ENCODE assay signal across 19 cellular contexts in genomic region chr6:138600726-138601125, GRCh38.
DNase-seq lines count a peak whose midpoint lies in the region; ATAC-seq, FAIRE-seq and TF ChIP-seq lines count a peak whose summit lies in the region.
"Had no signal": no experiment of that assay in that cellular context is flagged by ENCODE, and none has a peak within 500 bp of the region (broad histone marks: within the 10 kb centered on the region; RNA-seq: fewer than 3 reads in every experiment).

No MANE protein-coding gene starts in this region.

- ATAC-seq in IMR-90 (ENCODE audit: low read depth) (peak; percentile 59), HG02642 (IDR thresholded peaks at IDR 0.05; ENCODE audit: poor library complexity, unreplicated experiment) (no peak), HG02763 (IDR thresholded peaks at IDR 0.05; ENCODE audit: unreplicated experiment) (no peak)
- ATAC-seq: activated CD4-positive, alpha-beta T cell treated with anti-CD3 and anti-CD28 coated beads for 36 hours; SK-N-SH treated with all-trans-retinoic acid at 6 μM for 48 hours; stimulated activated naive B cell treated with anti-CD40 and anti-IgM and Interleukin-4, amounts not matched to agents 10 μg/mL and 1 μg/mL and 100 μg/mL, for 72 hours had no signal

- POLR2A ChIA-PET in IMR-90 (lab: Charles Lee; ENCODE audit: unreplicated experiment), result no interaction called here

- CTCF ChIA-PET in IMR-90 (lab: Yijun Ruan, JAX), result no interaction called here

- no peaks in the 10 kb centered on the region for H3K9me3 ChIP-seq in IMR-90 (ENCODE audit: control insufficient read depth, insufficient read depth, low read length)
- H3K9me3 ChIP-seq in Peyer's patch, result no peaks in the 10 kb centered on the region
- H3K9me3 ChIP-seq: ascending aorta, tibial artery had no signal

- no TSS peak for BruUV-seq in IMR-90 (replicated peaks; lab: Mats Ljungman, UMichigan)

- H3K9me1 ChIP-seq in IMR-90 (ENCODE audit: insufficient read depth, low read length), result peaks cover 11% of the 10 kb centered on the region

- H3K9ac ChIP-seq in IMR-90 (ENCODE audit: low read depth, low read length), result no peak overlapping the region

- no peak for TF ChIP-seq POLR2A in IMR-90 (IDR thresholded peaks at IDR 0.05; ENCODE audit: low read depth, low read length)
- no peak for TF ChIP-seq POLR2A in Peyer's patch (IDR thresholded peaks at IDR 0.05)

- no peak overlapping the region for H3K14ac ChIP-seq in IMR-90 (replicated peaks; ENCODE audit: low read depth, low read length)

- no peak overlapping the region for H3K56ac ChIP-seq in IMR-90 (ENCODE audit: extremely low read depth, insufficient read depth, low read length)

- no peak overlapping the region for H2AK5ac ChIP-seq in IMR-90 (ENCODE audit: low read depth, low read length)

- H3K27me3 ChIP-seq in IMR-90 (ENCODE audit: control insufficient read depth, insufficient read depth, low read length), result no peaks in the 10 kb centered on the region
- no peaks in the 10 kb centered on the region for H3K27me3 ChIP-seq in bronchial epithelial cell (ENCODE audit: control insufficient read depth, insufficient read depth, low read length)
- no peaks in the 10 kb centered on the region for H3K27me3 ChIP-seq in Peyer's patch
- H3K27me3 ChIP-seq: ascending aorta, tibial artery had no signal

- H3K4me1 ChIP-seq in IMR-90 (ENCODE audit: control insufficient read depth, insufficient read depth, low read length) (peaks cover 6% of the 10 kb centered on the region), Peyer's patch (no peaks in the 10 kb centered on the region)
- H3K4me1 ChIP-seq: ascending aorta, tibial artery had no signal

- H2BK5ac ChIP-seq in IMR-90 (ENCODE audit: low read depth, low read length, poor library complexity, severe bottlenecking), result peak overlapping the region; percentile 87

- no peak overlapping the region for H2AK9ac ChIP-seq in IMR-90 (replicated peaks; ENCODE audit: low read depth, low read length, poor library complexity)

- H4K91ac ChIP-seq in IMR-90 (ENCODE audit: insufficient read depth, low read depth, low read length), result no peak overlapping the region

- no peak for FAIRE-seq in bronchial epithelial cell (lab: Jason Lieb, UNC)
- FAIRE-seq: keratinocyte had no signal

- H3K4ac ChIP-seq in IMR-90 (ENCODE audit: low read depth, low read length), result no peak overlapping the region

- H4K20me1 ChIP-seq in IMR-90 (ENCODE audit: insufficient read depth, low read length), result no peaks in the 10 kb centered on the region

- no peak overlapping the region for H2BK20ac ChIP-seq in IMR-90 (ENCODE audit: low read depth, low read length)

- in situ Hi-C loops in IMR-90 (cut with MboI; ENCODE audit: low sequenced_read_pairs), result no loop called here

- H3K4me2 ChIP-seq in IMR-90 (ENCODE audit: low read depth, low read length), result no peak overlapping the region

- H2BK120ac ChIP-seq in IMR-90 (ENCODE audit: low read depth, low read length), result no peak overlapping the region

- H2AFZ ChIP-seq in IMR-90 (replicated peaks; ENCODE audit: low read length, poor library complexity), result no peak overlapping the region

- H3K27ac ChIP-seq in IMR-90 (ENCODE audit: insufficient read depth, low read length) (no peak overlapping the region), Peyer's patch (no peak overlapping the region)
- H3K27ac ChIP-seq: ascending aorta, tibial artery had no signal

- no peak for TF ChIP-seq RAD21 in IMR-90 (IDR thresholded peaks at IDR 0.05; ENCODE audit: low read length)

- H4K8ac ChIP-seq in IMR-90 (ENCODE audit: low read depth in 2 of 2, low read length in 2 of 2), result no peak overlapping the region

- no peak overlapping the region for H4K5ac ChIP-seq in IMR-90 (ENCODE audit: low read depth, low read length)

- no peak overlapping the region for H3K4me3 ChIP-seq in IMR-90 (ENCODE audit: insufficient read depth, low read depth, low read length)
- no peak overlapping the region for H3K4me3 ChIP-seq in bronchial epithelial cell (ENCODE audit: low read depth, low read length)
- H3K4me3 ChIP-seq in Peyer's patch, result no peak overlapping the region
- H3K4me3 ChIP-seq: ascending aorta, tibial artery had no signal

- DNase-seq in EH (ENCODE audit: low read depth) (peak; percentile 67), IMR-90 (peak; percentile 84), bronchial epithelial cell (ENCODE audit: low read depth) (peak; percentile 31), lung microvascular endothelial cell (ENCODE audit: low read depth in 2 of 2) (peak; percentile 12 to 46), Peyer's patch (no peak), islet precursor cell (no peak)
- DNase-seq: activated CD4-positive, alpha-beta T cell treated with anti-CD3 and anti-CD28 coated beads for 36 hours; activated gamma-delta T cell; C1 segment of cervical spinal cord; erythroblast; NCI-H1694; NCI-H510A; stimulated activated naive B cell treated with anti-CD40 and anti-IgM and Interleukin-4, amounts not matched to agents 10 μg/mL and 1 μg/mL and 100 μg/mL, for 72 hours; tibial artery had no signal

- H3K36me3 ChIP-seq in IMR-90 (ENCODE audit: control insufficient read depth, insufficient read depth, low read length), result no peaks in the 10 kb centered on the region
- peaks cover 1% of the 10 kb centered on the region for H3K36me3 ChIP-seq in bronchial epithelial cell (ENCODE audit: control insufficient read depth, insufficient read depth, low read length)
- no peaks in the 10 kb centered on the region for H3K36me3 ChIP-seq in Peyer's patch
- H3K36me3 ChIP-seq: ascending aorta, tibial artery had no signal

- H3K23ac ChIP-seq in IMR-90 (ENCODE audit: low read depth, low read length), result no peak overlapping the region

- TF ChIP-seq CTCF in IMR-90 (conservative IDR thresholded peaks at IDR 0.05; ENCODE audit: low read depth, low read length) (no peak), bronchial epithelial cell (IDR thresholded peaks at IDR 0.05; ENCODE audit: insufficient read depth, low read length, severe bottlenecking) (no peak), Peyer's patch (IDR thresholded peaks at IDR 0.05) (no peak)

- H2BK15ac ChIP-seq in IMR-90 (ENCODE audit: low read depth, low read length), result no peak overlapping the region

- no peak overlapping the region for H3K18ac ChIP-seq in IMR-90 (ENCODE audit: low read depth, low read length)

- peaks cover 16 to 44% of the 10 kb centered on the region in 2 experiments for H3K79me1 ChIP-seq in IMR-90 (ENCODE audit: low read depth in 1 of 2, low read length in 2 of 2)

- dilution Hi-C loops in IMR-90 (cut with HindIII; ENCODE audit: low sequenced_read_pairs, unreplicated experiment), result no loop called here

- intact Hi-C loops in IMR-90 (cut with micrococcal nuclease), result no loop called here

TF ChIP-seq in IMR-90, 13 proteins besides CTCF, POLR2A, EP300 and RAD21:
- TF ChIP-seq CEBPB (IDR thresholded peaks at IDR 0.05; ENCODE audit: low read depth, low read length) (peak; percentile 54; the same call in 1 of the 2 replicates), MXI1 (IDR thresholded peaks at IDR 0.05; ENCODE audit: borderline replicate concordance, low read depth, low read length) (no peak)

Comparison
In these comparisons a context has a peak if more than half of its experiments do, and no peak if none do; other contexts are left out.
1. DNase-seq: peak in EH (single experiment), IMR-90 (single experiment), bronchial epithelial cell (single experiment) and lung microvascular endothelial cell (2 of 2); none in Peyer's patch (0 of 3) and islet precursor cell (single experiment).